39 cellular contexts compared by ENCODE assay signal in the genomic region with DNA sequence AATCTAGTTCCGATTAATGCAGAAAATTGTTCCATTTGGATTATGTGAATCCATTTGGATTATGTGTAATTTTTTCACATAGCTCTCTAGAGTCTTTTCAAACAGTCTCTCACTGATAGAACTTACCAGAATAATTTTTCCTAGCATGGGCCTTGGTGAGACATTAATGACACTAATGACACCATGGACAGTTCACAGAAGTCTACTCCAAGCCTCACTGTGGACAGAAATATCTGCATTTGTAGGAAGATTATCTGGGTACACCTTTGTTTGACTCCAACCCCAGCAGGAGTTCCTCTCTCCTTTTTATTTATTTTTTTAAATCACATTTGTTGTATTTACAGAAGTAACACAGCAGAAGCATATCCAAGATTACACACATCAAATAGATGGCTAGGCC. TPM values are rescaled to one million over a fixed set of nuclear protein-coding genes. Genes with fewer than 3 reads are reported as not detected.
"Had no signal": no experiment of that assay in that cellular context is flagged by ENCODE, and none has a peak within 500 bp of the region (broad histone marks: within the 10 kb centered on the region; RNA-seq: fewer than 3 reads in every experiment).

No MANE protein-coding gene starts in this region.

- DNase-seq: Karpas-422, Kasumi-1, MG63, MM.1S, MV-4-11, NCI-H1048, NCI-H1092, NCI-H1092 treated with DMSO at 0.1 percent for 48 hours, NCI-H1105, NCI-H1105 treated with DMSO at 0.1 percent for 48 hours, NCI-H1417, NCI-H1417 treated with DMSO at 0.1 percent for 48 hours, NCI-H1436, NCI-H1436 treated with DMSO at 0.1 percent for 48 hours, NCI-H146, NCI-H1694, NCI-H1694 treated with DMSO at 0.1 percent for 48 hours, NCI-H187, NCI-H187 treated with DMSO at 0.1 percent for 48 hours, NCI-H1930, NCI-H2029, NCI-H2029 treated with DMSO at 0.1 percent for 48 hours, NCI-H2081, NCI-H2081 treated with DMSO at 0.1 percent for 48 hours, NCI-H2107, NCI-H2171, NCI-H2171 treated with DMSO at 0.1 percent for 48 hours, NCI-H2227 treated with DMSO at 0.1 percent for 48 hours, NCI-H226, NCI-H345, NCI-H446, NCI-H446 treated with DMSO at 0.1 percent for 48 hours, NCI-H510A, NCI-H510A treated with DMSO at 0.1 percent for 48 hours, NCI-H524 had no signal

- H3K27me3 ChIP-seq: MG63 had no signal

- H3K36me3 ChIP-seq: MG63 had no signal

- H3K4me3 ChIP-seq: MG63 had no signal

RNA-seq across cellular contexts. Expression of gene AADACL2, which starts 27.9 kb away (rescaled TPM):
- total RNA-seq: LHCN-M2, M059J, MCF 10A, NCI-H460 had no signal

RNA-seq across cellular contexts. Expression of gene AADAC, which starts 52.3 kb away (rescaled TPM):
- total RNA-seq: LHCN-M2, MCF 10A had no signal
